In the genomic region with DNA sequence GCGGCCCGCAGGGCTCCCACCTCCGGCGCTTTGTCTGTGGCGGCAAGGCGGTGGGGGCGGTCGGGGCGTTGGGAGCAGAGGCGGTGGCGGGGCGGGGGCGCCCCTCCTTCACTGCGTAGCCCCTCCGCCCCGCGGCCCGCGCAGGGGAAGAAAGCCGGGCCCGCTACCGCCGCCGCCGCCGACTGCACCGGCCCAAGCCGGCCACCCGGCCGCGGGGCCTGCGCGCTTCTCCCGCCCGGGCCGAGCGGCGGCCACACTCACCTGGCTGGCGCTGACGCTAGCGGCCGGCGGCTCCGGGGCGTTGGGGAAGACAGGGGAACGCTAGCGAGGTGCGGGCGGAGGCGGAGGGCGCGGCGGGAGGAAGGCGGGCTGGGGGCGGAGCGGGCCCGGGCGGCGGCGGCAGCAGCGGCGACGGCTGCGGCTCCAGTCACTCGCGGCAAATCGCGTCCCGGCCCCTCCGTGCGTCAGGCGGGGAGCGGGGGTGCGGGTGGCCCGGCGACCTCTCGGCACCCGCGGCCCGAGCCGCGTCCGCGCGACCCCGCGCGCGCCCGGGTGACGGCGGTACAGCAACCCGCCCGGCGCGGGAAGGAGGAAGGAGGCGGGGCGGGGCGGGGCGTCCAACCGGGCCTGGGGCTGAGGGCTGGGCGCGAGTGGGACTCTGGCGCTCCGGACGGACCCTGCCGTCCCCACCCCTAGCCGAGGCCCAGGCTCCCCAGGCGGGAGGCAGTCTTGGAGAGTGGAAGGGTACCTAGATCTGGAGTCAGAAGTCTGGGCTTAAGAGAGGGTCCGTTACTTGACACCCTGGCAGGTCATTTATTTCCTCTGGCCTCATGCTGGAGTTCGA, we compare ENCODE assay signal across 8 cellular contexts.
DNase-seq lines count a peak whose midpoint lies in the region; ATAC-seq and TF ChIP-seq lines count a peak whose summit lies in the region.

A gene with protein sequence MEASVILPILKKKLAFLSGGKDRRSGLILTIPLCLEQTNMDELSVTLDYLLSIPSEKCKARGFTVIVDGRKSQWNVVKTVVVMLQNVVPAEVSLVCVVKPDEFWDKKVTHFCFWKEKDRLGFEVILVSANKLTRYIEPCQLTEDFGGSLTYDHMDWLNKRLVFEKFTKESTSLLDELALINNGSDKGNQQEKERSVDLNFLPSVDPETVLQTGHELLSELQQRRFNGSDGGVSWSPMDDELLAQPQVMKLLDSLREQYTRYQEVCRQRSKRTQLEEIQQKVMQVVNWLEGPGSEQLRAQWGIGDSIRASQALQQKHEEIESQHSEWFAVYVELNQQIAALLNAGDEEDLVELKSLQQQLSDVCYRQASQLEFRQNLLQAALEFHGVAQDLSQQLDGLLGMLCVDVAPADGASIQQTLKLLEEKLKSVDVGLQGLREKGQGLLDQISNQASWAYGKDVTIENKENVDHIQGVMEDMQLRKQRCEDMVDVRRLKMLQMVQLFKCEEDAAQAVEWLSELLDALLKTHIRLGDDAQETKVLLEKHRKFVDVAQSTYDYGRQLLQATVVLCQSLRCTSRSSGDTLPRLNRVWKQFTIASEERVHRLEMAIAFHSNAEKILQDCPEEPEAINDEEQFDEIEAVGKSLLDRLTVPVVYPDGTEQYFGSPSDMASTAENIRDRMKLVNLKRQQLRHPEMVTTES (minus strand): TSS at position 595 of the 844 bp plus-strand sequence. CDS start 72,991 bp downstream, outside the sequence.

- ATAC-seq in GM18907 (IDR thresholded peaks at IDR 0.05; ENCODE audit: unreplicated experiment): peak; percentile 75
- ATAC-seq in HG03103 (IDR thresholded peaks at IDR 0.05; ENCODE audit: low read depth, unreplicated experiment): peak; percentile 57

- no peaks in the 10 kb centered on the region for H3K27me3 ChIP-seq in muscle layer of colon (ENCODE audit: control insufficient read depth in 1 of 2, insufficient read depth in 2 of 2, low read length in 2 of 2)

- peak within 1 kb of the TSS; percentile 89 for H3K27ac ChIP-seq in muscle layer of colon (ENCODE audit: low read depth, low read length)

- no peaks in the 10 kb centered on the region for H3K36me3 ChIP-seq in muscle layer of colon (ENCODE audit: insufficient read depth, low read length)

- H3K9me3 ChIP-seq in muscle layer of colon (ENCODE audit: low read length): no peaks in the 10 kb centered on the region

- TF ChIP-seq POLR2A in erythroblast (IDR thresholded peaks at IDR 0.05; ENCODE audit: low read length): no peak

- no peak for TF ChIP-seq CTCF in AG09309 (IDR thresholded peaks at IDR 0.05; ENCODE audit: control insufficient read depth, insufficient read depth, low read depth, low read length, missing control alignments)

- H3K4me3 ChIP-seq in AG09309 (ENCODE audit: control insufficient read depth, low read depth, low read length): peak within 1 kb of the TSS; percentile 74
- peak within 1 kb of the TSS; percentile 87 to 100 for H3K4me3 ChIP-seq in muscle layer of colon (ENCODE audit: low read depth in 1 of 2, low read length in 2 of 2)

- H3K4me1 ChIP-seq in muscle layer of colon (ENCODE audit: insufficient read depth, low read length): peaks cover 35% of the 10 kb centered on the region

- DNase-seq in AG09309 (ENCODE audit: low read depth) (no peak), NCI-H774 (lab: John Stamatoyannopoulos, UW) (peak; percentile 57), erythroblast (lab: John Stamatoyannopoulos, UW) (peak; percentile 62 to 74)
- peak; percentile 68 for DNase-seq in activated T-cell treated with anti-CD3 and anti-CD28 coated beads, Interleukin-2, amount 50 U/mL, for 1 hour
- peak; percentile 58 for DNase-seq in stimulated activated naive CD4-positive, alpha-beta T cell treated with Interleukin-2 at 50 U/mL for 16 hours (lab: John Stamatoyannopoulos, UW)

- peak within 1 kb of the TSS; percentile 58 for H3K9ac ChIP-seq in muscle layer of colon (ENCODE audit: low read length)
